Comparison of ENCODE assay signal across 10 cellular contexts in genomic region chr1:7561331-7561921, GRCh38.
A peak's percentile ranks its signal among the peaks of the same experiment; 100 is the strongest.
DNase-seq lines count a peak whose midpoint lies in the region; ATAC-seq and TF ChIP-seq lines count a peak whose summit lies in the region.
"Had no signal": no experiment of that assay in that cellular context is flagged by ENCODE, and none has a peak within 500 bp of the region (broad histone marks: within the 10 kb centered on the region; RNA-seq: fewer than 3 reads in every experiment).

No MANE protein-coding gene starts in this region.

- POLR2A ChIA-PET in OCI-LY7 (lab: Charles Lee) = no interaction called here

- no peak overlapping the region for H3K4me3 ChIP-seq in OCI-LY7 (ENCODE audit: low read depth, low read length, poor library complexity, severe bottlenecking)
- H3K4me3 ChIP-seq in foreskin fibroblast (ENCODE audit: low read depth in 1 of 2, low read length in 2 of 2) = no peak overlapping the region
- H3K4me3 ChIP-seq: Peyer's patch had no signal

- intact Hi-C loops in OCI-LY7 (cut with micrococcal nuclease; ENCODE audit: unreplicated experiment) = no loop called here

- BruUV-seq in OCI-LY7 (replicated peaks; lab: Mats Ljungman, UMichigan) = no TSS peak

- no peak overlapping the region for H3K27ac Mint-ChIP-seq in stimulated activated naive B cell treated with anti-CD40 and anti-IgM and Interleukin-4, amounts not matched to agents 10 μg/mL and 1 μg/mL and 100 μg/mL, for 72 hours
- H3K27ac Mint-ChIP-seq: activated naive CD8-positive, alpha-beta T cell treated with anti-CD3 and anti-CD28 coated beads, Interleukin-2, amount 10 ng/mL, durations not matched to agents 7 days and 5 days had no signal

- no peaks in the 10 kb centered on the region for H3K79me2 ChIP-seq in OCI-LY7 (ENCODE audit: insufficient read depth, low read depth, low read length)

- peaks cover 5% of the 10 kb centered on the region for H3K27me3 Mint-ChIP-seq in activated T-cell treated with anti-CD3 and anti-CD28 coated beads, Interleukin-2, amount 50 U/mL, for 4 hours (ENCODE audit: low read depth)
- H3K27me3 Mint-ChIP-seq in stimulated activated naive B cell treated with anti-CD40 and anti-IgM and Interleukin-4, amounts not matched to agents 10 μg/mL and 1 μg/mL and 100 μg/mL, for 72 hours = peaks cover 12 to 28% of the 10 kb centered on the region in 2 donors
- H3K27me3 Mint-ChIP-seq: activated naive CD8-positive, alpha-beta T cell treated with anti-CD3 and anti-CD28 coated beads, Interleukin-2, amount 10 ng/mL, durations not matched to agents 7 days and 5 days had no signal

- H3K36me3 ChIP-seq in OCI-LY7 (ENCODE audit: insufficient read depth, low read length) = no peaks in the 10 kb centered on the region
- H3K36me3 ChIP-seq: Peyer's patch had no signal

- H3K4me3 Mint-ChIP-seq in activated T-cell treated with anti-CD3 and anti-CD28 coated beads, Interleukin-2, amount 50 U/mL, for 4 hours = no peak overlapping the region
- no peak overlapping the region for H3K4me3 Mint-ChIP-seq in stimulated activated naive B cell treated with anti-CD40 and anti-IgM and Interleukin-4, amounts not matched to agents 10 μg/mL and 1 μg/mL and 100 μg/mL, for 72 hours
- H3K4me3 Mint-ChIP-seq: activated naive CD8-positive, alpha-beta T cell treated with anti-CD3 and anti-CD28 coated beads, Interleukin-2, amount 10 ng/mL, durations not matched to agents 7 days and 5 days had no signal

- no peaks in the 10 kb centered on the region for H3K9me3 ChIP-seq in OCI-LY7 (ENCODE audit: low read length)
- H3K9me3 ChIP-seq: Peyer's patch had no signal

- no peak overlapping the region for H2AFZ ChIP-seq in OCI-LY7 (ENCODE audit: low read length)

- no peaks in the 10 kb centered on the region for H3K36me3 Mint-ChIP-seq in activated T-cell treated with anti-CD3 and anti-CD28 coated beads, Interleukin-2, amount 50 U/mL, for 4 hours (ENCODE audit: insufficient read depth)
- no peaks in the 10 kb centered on the region for H3K36me3 Mint-ChIP-seq in stimulated activated naive B cell treated with anti-CD40 and anti-IgM and Interleukin-4, amounts not matched to agents 10 μg/mL and 1 μg/mL and 100 μg/mL, for 72 hours
- H3K36me3 Mint-ChIP-seq: activated naive CD8-positive, alpha-beta T cell treated with anti-CD3 and anti-CD28 coated beads, Interleukin-2, amount 10 ng/mL, durations not matched to agents 7 days and 5 days had no signal

- TF ChIP-seq CTCF in OCI-LY7 (conservative IDR thresholded peaks at IDR 0.05; ENCODE audit: low read length) = peak; percentile 54; the same call in 1 of the 2 replicates
- peak; percentile 13 for TF ChIP-seq CTCF in foreskin fibroblast (IDR thresholded peaks at IDR 0.05; ENCODE audit: low read depth, low read length)

- no peak for ATAC-seq in activated T-cell treated with anti-CD3 and anti-CD28 coated beads, Interleukin-2, amount 50 U/mL, for 4 hours
- peak; percentile 38 to 49 for ATAC-seq in stimulated activated naive B cell treated with anti-CD40 and anti-IgM and Interleukin-4, amounts not matched to agents 10 μg/mL and 1 μg/mL and 100 μg/mL, for 72 hours (replicated peaks)

- no peaks in the 10 kb centered on the region for H3K9me2 ChIP-seq in OCI-LY7 (ENCODE audit: insufficient read depth, low read length)

- no peaks in the 10 kb centered on the region for H3K4me1 ChIP-seq in OCI-LY7 (ENCODE audit: insufficient read depth, low read length, poor library complexity, severe bottlenecking)
- H3K4me1 ChIP-seq: Peyer's patch had no signal

- no peak overlapping the region for H3K27ac ChIP-seq in OCI-LY7 (ENCODE audit: low read depth, low read length, poor library complexity, severe bottlenecking)
- H3K27ac ChIP-seq: Peyer's patch had no signal

- DNase-seq in activated T-cell treated with anti-CD3 and anti-CD28 coated beads, Interleukin-2, amount 50 U/mL, for 48 hours = peak; percentile 38 to 53
- DNase-seq in activated T-cell treated with anti-CD3 and anti-CD28 coated beads, Interleukin-2, amount 50 U/mL, for 4 hours = no peak
- DNase-seq in OCI-LY7 (ENCODE audit: low spot score) (no peak), foreskin fibroblast (no peak), NCI-H2107 (lab: John Stamatoyannopoulos, UW) (no peak), ureter (ENCODE audit: low spot score) (no peak)
- DNase-seq in stimulated activated naive B cell treated with anti-CD40 and anti-IgM and Interleukin-4, amounts not matched to agents 10 μg/mL and 1 μg/mL and 100 μg/mL, for 72 hours = no peak
- DNase-seq in NK-92 treated with Interleukin-12 subunit alpha and Interleukin-12 subunit beta, amount 100 ng/mL, for 24 hours (lab: John Stamatoyannopoulos, UW) = no peak
- DNase-seq: activated naive CD8-positive, alpha-beta T cell treated with anti-CD3 and anti-CD28 coated beads, Interleukin-2, amount 10 ng/mL, durations not matched to agents 7 days and 5 days had no signal

- no peaks in the 10 kb centered on the region for H4K20me1 ChIP-seq in OCI-LY7 (ENCODE audit: insufficient read depth, low read length)

- H3K4me2 ChIP-seq in OCI-LY7 (ENCODE audit: low read length) = no peak overlapping the region

- CTCF ChIA-PET in OCI-LY7 (lab: Charles Lee; ENCODE audit: unreplicated experiment) = no interaction called here

- no peaks in the 10 kb centered on the region for H3K4me1 Mint-ChIP-seq in activated T-cell treated with anti-CD3 and anti-CD28 coated beads, Interleukin-2, amount 50 U/mL, for 4 hours (ENCODE audit: low read depth)
- no peaks in the 10 kb centered on the region for H3K4me1 Mint-ChIP-seq in stimulated activated naive B cell treated with anti-CD40 and anti-IgM and Interleukin-4, amounts not matched to agents 10 μg/mL and 1 μg/mL and 100 μg/mL, for 72 hours
- H3K4me1 Mint-ChIP-seq: activated naive CD8-positive, alpha-beta T cell treated with anti-CD3 and anti-CD28 coated beads, Interleukin-2, amount 10 ng/mL, durations not matched to agents 7 days and 5 days had no signal

- H3K9me3 Mint-ChIP-seq in activated T-cell treated with anti-CD3 and anti-CD28 coated beads, Interleukin-2, amount 50 U/mL, for 4 hours = no peaks in the 10 kb centered on the region
- no peaks in the 10 kb centered on the region for H3K9me3 Mint-ChIP-seq in stimulated activated naive B cell treated with anti-CD40 and anti-IgM and Interleukin-4, amounts not matched to agents 10 μg/mL and 1 μg/mL and 100 μg/mL, for 72 hours
- H3K9me3 Mint-ChIP-seq: activated naive CD8-positive, alpha-beta T cell treated with anti-CD3 and anti-CD28 coated beads, Interleukin-2, amount 10 ng/mL, durations not matched to agents 7 days and 5 days had no signal

Comparison
In these comparisons a context has a peak if more than half of its experiments do, and no peak if none do; other contexts are left out.
1. DNase-seq: peak in activated T-cell treated with anti-CD3 and anti-CD28 coated beads, Interleukin-2, amount 50 U/mL, for 48 hours (2 of 2); none in activated T-cell treated with anti-CD3 and anti-CD28 coated beads, Interleukin-2, amount 50 U/mL, for 4 hours (single experiment), OCI-LY7 (single experiment), foreskin fibroblast (0 of 2), stimulated activated naive B cell treated with anti-CD40 and anti-IgM and Interleukin-4, amounts not matched to agents 10 μg/mL and 1 μg/mL and 100 μg/mL, for 72 hours (single experiment), NCI-H2107 (single experiment), NK-92 treated with Interleukin-12 subunit alpha and Interleukin-12 subunit beta, amount 100 ng/mL, for 24 hours (single experiment) and ureter (single experiment).
2. ATAC-seq: peak in stimulated activated naive B cell treated with anti-CD40 and anti-IgM and Interleukin-4, amounts not matched to agents 10 μg/mL and 1 μg/mL and 100 μg/mL, for 72 hours (2 of 2); none in activated T-cell treated with anti-CD3 and anti-CD28 coated beads, Interleukin-2, amount 50 U/mL, for 4 hours (0 of 2).